In the genomic region with DNA sequence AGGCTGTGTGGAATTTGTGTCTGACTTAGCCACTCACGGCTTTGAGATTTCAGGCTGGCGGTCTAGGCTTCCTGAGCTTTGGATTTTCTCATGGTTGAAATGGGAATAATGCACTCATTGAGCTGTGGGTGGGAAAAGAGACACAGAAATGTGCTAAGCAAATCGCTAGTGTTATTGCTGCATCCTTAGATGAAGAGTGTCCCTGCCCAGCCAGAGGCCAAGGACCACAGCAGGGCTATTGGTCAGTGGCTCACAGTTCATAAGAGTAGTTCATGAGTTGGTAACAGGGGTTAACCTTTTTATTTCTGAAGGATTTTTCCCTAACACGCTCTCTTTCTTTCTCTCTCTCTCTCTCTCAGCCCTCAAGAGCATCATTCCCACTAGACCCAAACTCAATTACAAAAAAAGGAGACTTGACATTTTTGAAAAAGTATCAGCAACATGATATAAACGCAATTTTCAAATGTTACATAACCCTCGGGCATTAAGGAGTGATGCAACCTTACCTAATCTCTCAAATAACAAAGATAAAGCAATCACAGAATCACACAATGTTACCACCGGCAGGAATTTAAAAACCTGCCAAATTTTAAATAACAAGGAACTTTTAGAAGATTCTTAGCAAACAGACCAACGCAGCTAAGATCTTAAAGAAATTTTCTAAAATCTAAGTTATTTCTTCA, we compare ENCODE assay signal across 16 cellular contexts. TPM values are rescaled to one million over a fixed set of nuclear protein-coding genes. Genes with fewer than 3 reads are reported as not detected.
DNase-seq lines count a peak whose midpoint lies in the region; ATAC-seq, FAIRE-seq and TF ChIP-seq lines count a peak whose summit lies in the region.
"Had no signal": no experiment of that assay in that cellular context is flagged by ENCODE, and none has a peak within 500 bp of the region (broad histone marks: within the 10 kb centered on the region; RNA-seq: fewer than 3 reads in every experiment).

No MANE protein-coding gene starts in this region.

- peaks cover 5% of the 10 kb centered on the region; the same call in 1 of the 2 replicates for H3K9me3 ChIP-seq in HUES6 (ENCODE audit: control insufficient read depth, insufficient read depth, low read depth, low read length)
- peaks cover 3% of the 10 kb centered on the region in 2 experiments; a peak in 1 of 4 replicates for H3K9me3 ChIP-seq in H1 (ENCODE audit: insufficient read depth in 2 of 2, low read depth in 1 of 2, low read length in 1 of 2)
- no peaks in the 10 kb centered on the region for H3K9me3 ChIP-seq in left lung

- peak overlapping the region; percentile 69; the same call in 1 of the 2 replicates for H2BK12ac ChIP-seq in H1 (ENCODE audit: low read depth, low read length)

- H3K23ac ChIP-seq in H1 (ENCODE audit: insufficient read length), result no peak overlapping the region

- H3K56ac ChIP-seq in H1 (replicated peaks; ENCODE audit: insufficient read length, low read depth, low read length), result no peak overlapping the region

- TF ChIP-seq RAD21 in H1 (IDR thresholded peaks at IDR 0.05 in 1 of 2, conservative IDR thresholded peaks at IDR 0.05 in 1 of 2; ENCODE audit: low read depth in 2 of 2, low read length in 2 of 2), result no peak

- H4K8ac ChIP-seq in H1 (ENCODE audit: extremely low read depth, insufficient read depth, low read length), result no peak overlapping the region

- no peak for TF ChIP-seq EP300 in H1 (IDR thresholded peaks at IDR 0.05; ENCODE audit: borderline replicate concordance in 1 of 2, low read depth in 2 of 2, low read length in 2 of 2)

- peak overlapping the region; percentile 89 for H4K5ac ChIP-seq in H1 (ENCODE audit: insufficient read length, low read depth, low read length)

- ATAC-seq in left lung (peak; percentile 18), GM19328 (IDR thresholded peaks at IDR 0.05; ENCODE audit: unreplicated experiment) (no peak)

- peak overlapping the region; percentile 86 for H4K91ac ChIP-seq in H1 (replicated peaks; ENCODE audit: insufficient read length, low read length)

- H3K9ac ChIP-seq in HUES6 (ENCODE audit: low read length) (no peak overlapping the region), H1 (replicated peaks in 1 of 4; ENCODE audit: extremely low read depth in 1 of 4, low read depth in 3 of 4, low read length in 3 of 4) (no peak overlapping the region)

- H3K14ac ChIP-seq in H1 (ENCODE audit: insufficient read length), result no peak overlapping the region

- H3K79me1 ChIP-seq in H1 (ENCODE audit: low read depth, low read length), result no peaks in the 10 kb centered on the region

- peak overlapping the region; percentile 93 for H3K4ac ChIP-seq in H1 (replicated peaks; ENCODE audit: insufficient read length, low read depth, low read length)

- no peaks in the 10 kb centered on the region for H4K20me1 ChIP-seq in H1 (replicated peaks in 1 of 2; ENCODE audit: control insufficient read depth in 1 of 2, insufficient read depth in 2 of 2, low read length in 2 of 2)

- no peaks in the 10 kb centered on the region for H3K36me3 ChIP-seq in HUES6 (ENCODE audit: control insufficient read depth, insufficient read depth, low read length)
- H3K36me3 ChIP-seq in H1 (ENCODE audit: control insufficient read depth in 2 of 4, insufficient read depth in 4 of 4, low read length in 3 of 4), result no peaks in the 10 kb centered on the region
- no peaks in the 10 kb centered on the region for H3K36me3 ChIP-seq in left lung
- no peaks in the 10 kb centered on the region for H3K36me3 ChIP-seq in H7 (replicated peaks; ENCODE audit: control insufficient read depth, insufficient read depth, low read length)

- peak overlapping the region; percentile 40; the same call in 1 of the 2 replicates for H2AK5ac ChIP-seq in H1 (ENCODE audit: low read depth, low read length)

- intact Hi-C loops in left lung (cut with DNase I), result no loop called here

- FAIRE-seq in GM12892 (lab: Jason Lieb, UNC), result peak; percentile 36
- FAIRE-seq in H1 (lab: Jason Lieb, UNC), result no peak
- FAIRE-seq: GM12891, H54 had no signal

- POLR2A ChIA-PET in H1 (lab: Charles Lee; ENCODE audit: partially characterized antibody), result interaction anchor here (0.6 to 2.1 kb wide), 4 partner anchors 20 to 143 kb away, joined by 3 to 11 read pairs (median 3); no protein-coding TSS in a partner anchor

- DNase-seq in GM12892 (ENCODE audit: insufficient read length), result no peak
- DNase-seq in H1 (ENCODE audit: low read depth in 1 of 2, low spot score in 2 of 2), result no peak
- DNase-seq in left lung, result no peak
- no peak for DNase-seq in H7
- DNase-seq in NCI-H1694 (lab: John Stamatoyannopoulos, UW), result no peak
- DNase-seq: DMS 273 treated with DMSO at 0.1 percent for 48 hours; GDM1; NCI-H187 treated with DMSO at 0.1 percent for 48 hours; NCI-H345; NK-92 treated with Interleukin-12 subunit alpha and Interleukin-12 subunit beta, amount 100 ng/mL, for 24 hours had no signal

- TF ChIP-seq CTCF in H1 (IDR thresholded peaks at IDR 0.05; ENCODE audit: control extremely low read depth in 1 of 3, insufficient read depth in 1 of 3, low read depth in 1 of 3, low read length in 3 of 3) (no peak), left lung (IDR thresholded peaks at IDR 0.05) (no peak)

- no peak overlapping the region for H3K4me3 ChIP-seq in HUES6 (ENCODE audit: low read depth, low read length)
- H3K4me3 ChIP-seq in H1 (ENCODE audit: extremely low read depth in 1 of 4, insufficient read depth in 2 of 4, low read depth in 3 of 4, low read length in 4 of 4), result no peak overlapping the region
- no peak overlapping the region for H3K4me3 ChIP-seq in left lung
- no peak overlapping the region for H3K4me3 ChIP-seq in H7 (ENCODE audit: insufficient read depth, low read depth, low read length)

- H3K27ac ChIP-seq in HUES6 (ENCODE audit: low read depth, low read length) (peak overlapping the region; percentile 58), H1 (ENCODE audit: low read depth, low read length) (no peak overlapping the region), left lung (no peak overlapping the region)

- no peaks in the 10 kb centered on the region for H3K79me2 ChIP-seq in H1 (ENCODE audit: control insufficient read depth in 1 of 2, insufficient read depth in 2 of 2, low read length in 2 of 2)

- H3K27me3 ChIP-seq in HUES6 (ENCODE audit: control insufficient read depth, insufficient read depth, low read length) (no peaks in the 10 kb centered on the region), H1 (replicated peaks in 1 of 4; ENCODE audit: control insufficient read depth in 3 of 4, extremely low read depth in 1 of 4, insufficient read depth in 3 of 4, low read length in 3 of 4) (no peaks in the 10 kb centered on the region), left lung (no peaks in the 10 kb centered on the region), H7 (ENCODE audit: control insufficient read depth, insufficient read depth, low read length) (no peaks in the 10 kb centered on the region)

- 42% methylated on average over 8 of the region's 8 CpGs; no CpG with 5 or more reads in 1 of the 2 experiments for WGBS in H1 (ENCODE audit: extremely low coverage in 1 of 2, insufficient coverage in 1 of 2, insufficient read length in 1 of 2, insufficient replicate concordance in 2 of 2, low coverage in 1 of 2, low lambda C conversion rate in 2 of 2, missing lambda C conversion rate in 1 of 2), 2 experiments

- H2AFZ ChIP-seq in H1 (ENCODE audit: low read length), result peak overlapping the region; percentile 26; the same call in 1 of the 2 replicates

- no peak for TF ChIP-seq POLR2A in GM12892 (IDR thresholded peaks at IDR 0.05; ENCODE audit: low read depth, low read length)
- TF ChIP-seq POLR2A in H1 (IDR thresholded peaks at IDR 0.05; ENCODE audit: control extremely low read depth in 1 of 2, low read depth in 2 of 2, low read length in 2 of 2), result no peak

- H3K4me1 ChIP-seq in HUES6 (ENCODE audit: control insufficient read depth, insufficient read depth, low read length), result peaks cover 33% of the 10 kb centered on the region
- peaks cover 9 to 24% (median 17%) of the 10 kb centered on the region in 4 experiments for H3K4me1 ChIP-seq in H1 (replicated peaks in 1 of 4; ENCODE audit: control insufficient read depth in 3 of 4, insufficient read depth in 4 of 4, low read length in 3 of 4)
- H3K4me1 ChIP-seq in left lung, result no peaks in the 10 kb centered on the region

- peak overlapping the region; percentile 84 for H2BK120ac ChIP-seq in H1 (replicated peaks; ENCODE audit: low read depth, low read length)

- 0 out of 2 replicates have a peak overlapping the region, but pooled peaks have one; percentile 83 for H2BK20ac ChIP-seq in H1 (ENCODE audit: low read length)

- H3K23me2 ChIP-seq in H1 (ENCODE audit: low read depth, low read length), result no peaks in the 10 kb centered on the region

- H3K18ac ChIP-seq in H1 (ENCODE audit: extremely low read depth, low read length), result peak overlapping the region; percentile 96

- peak overlapping the region in 1 of 2 experiments; percentile 43; a peak in 1 of 4 replicates for H3K4me2 ChIP-seq in H1 (ENCODE audit: insufficient read depth in 1 of 2, low read depth in 2 of 2, low read length in 2 of 2)

- no peak overlapping the region for H2BK15ac ChIP-seq in H1 (ENCODE audit: low read length)

- peak overlapping the region; percentile 67; the same call in 1 of the 2 replicates for H2BK5ac ChIP-seq in H1 (ENCODE audit: low read depth, low read length)

- CTCF ChIA-PET in H1 (lab: Charles Lee; ENCODE audit: partially characterized antibody), result interaction anchor here (0.7 to 1.0 kb wide), 2 partner anchors 13 to 21 kb away, joined by 3 read pairs; no protein-coding TSS in a partner anchor

TF ChIP-seq in H1, 55 proteins besides CTCF, POLR2A, EP300 and RAD21 (continues in another document):
- TF ChIP-seq RBBP5 (IDR thresholded peaks at IDR 0.05; ENCODE audit: borderline replicate concordance, low read depth, low read length) (no peak), HDAC2 (IDR thresholded peaks at IDR 0.05; ENCODE audit: borderline replicate concordance in 1 of 2, low read depth in 2 of 2, low read length in 2 of 2) (no peak), EZH2 (IDR thresholded peaks at IDR 0.05; ENCODE audit: low read depth, low read length, severe bottlenecking) (no peak), SP4 (IDR thresholded peaks at IDR 0.05; ENCODE audit: low read length) (no peak), TAF1 (IDR thresholded peaks at IDR 0.05; ENCODE audit: low read depth, low read length) (no peak), BRCA1 (IDR thresholded peaks at IDR 0.05; ENCODE audit: low read depth, low read length) (no peak)

RNA-seq across cellular contexts. Expression of a gene that starts 36.7 kb away (rescaled TPM):
- 0.38 TPM for polyA plus RNA-seq in GM12892 (2012; ENCODE audit: missing spikeins)
- total RNA-seq in H1 (2021; fragmentation: NEBNext Ultra II Directional; extraction: Animal tissue kit (Norgen Biotek cat#: 25700)), result 32.1 and 36.3 TPM in 2 replicates
- 19.1 and 29.9 TPM in 2 replicates for polyA plus RNA-seq in H1 (2011; rRNA removed)
- 31.5 TPM for polyA plus RNA-seq in H1 (2011; cell fraction: cytosol; rRNA removed)
- polyA plus RNA-seq in H1 (2011; cell fraction: nucleus; rRNA removed), result 25.0 TPM
- polyA plus RNA-seq in H1 (2012, experiment 1 of 2), result 20.4 to 39.6 TPM (median 22.2 TPM) in 4 replicates
- polyA plus RNA-seq in H1 (2012, experiment 2 of 2), result 6.0 TPM
- polyA plus RNA-seq in H1 (2013, experiment 1 of 2), result 50.4 TPM
- polyA plus RNA-seq in H1 (2013, experiment 2 of 2), result 42.4 TPM
- polyA minus RNA-seq in H1 (2011; rRNA and poly(A)+ RNA removed), result 93.1 and 109 TPM in 2 replicates
- polyA minus RNA-seq in H1 (2011; cell fraction: cytosol; rRNA and poly(A)+ RNA removed), result 49.0 TPM
- polyA minus RNA-seq in H1 (2011; cell fraction: nucleus; rRNA and poly(A)+ RNA removed), result 260 TPM
- total RNA-seq in left lung, result 1 to 10 TPM; 4.1 to 7.5 TPM
- total RNA-seq in H7 (2014; rRNA removed; shearing (Covaris generic)), result 19.0 and 41.1 TPM in 2 replicates
- total RNA-seq: LHCN-M2, OCI-LY7 had no signal
